Comparison of ENCODE assay signal across 19 cellular contexts in the genomic region with DNA sequence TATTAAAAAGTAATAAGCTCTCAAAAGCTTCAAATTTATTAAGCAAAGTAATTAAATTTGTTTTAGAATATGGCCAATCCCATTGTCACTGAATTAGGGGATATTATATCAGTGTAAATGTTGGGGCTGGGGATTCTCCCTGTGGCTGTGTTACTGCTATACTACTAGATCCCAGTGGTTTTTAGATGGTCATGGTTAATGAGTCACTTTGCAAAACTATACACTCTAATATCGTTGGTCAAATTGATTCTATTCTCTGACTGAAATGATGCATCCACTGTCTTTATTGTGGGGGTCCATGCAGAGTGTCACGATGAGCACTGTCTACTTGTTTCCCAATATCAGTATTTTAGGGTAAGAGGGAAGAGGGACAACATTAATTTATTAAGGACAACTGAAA.
DNase-seq lines count a peak whose midpoint lies in the region; ATAC-seq and TF ChIP-seq lines count a peak whose summit lies in the region.
"Had no signal": no experiment of that assay in that cellular context is flagged by ENCODE, and none has a peak within 500 bp of the region (broad histone marks: within the 10 kb centered on the region; RNA-seq: fewer than 3 reads in every experiment).

No MANE protein-coding gene starts in this region.

- peaks cover 33% of the 10 kb centered on the region for H3K4me1 Mint-ChIP-seq in activated CD4-positive, alpha-beta T cell treated with anti-CD3 and anti-CD28 coated beads, Interleukin-2, amount 10 ng/mL, durations not matched to agents 24 days and 14 days
- H3K4me1 Mint-ChIP-seq in GM23338: peaks cover 14% of the 10 kb centered on the region
- peaks cover 3% of the 10 kb centered on the region for H3K4me1 Mint-ChIP-seq in activated T-helper 17 cell treated with anti-CD3 and anti-CD28 coated beads, Interleukin-2, amount 50 U/mL, for 72 hours
- H3K4me1 Mint-ChIP-seq: CD14-positive monocyte had no signal

- H3K9me2 ChIP-seq in GM23338 (ENCODE audit: insufficient read depth): peaks cover 3% of the 10 kb centered on the region; the same call in 1 of the 2 replicates

- intact Hi-C loops in activated CD4-positive, alpha-beta T cell treated with anti-CD3 and anti-CD28 coated beads, Interleukin-2, amount 10 ng/mL, durations not matched to agents 24 days and 14 days (cut with micrococcal nuclease): loop anchor here (10.0 kb wide), 1 partner anchor 555 kb away; no protein-coding TSS in a partner anchor
- intact Hi-C loops in head of caudate nucleus (cut with DNase I): no loop called here

- H3K4me2 ChIP-seq in GM23338: 0 out of 2 replicates have a peak overlapping the region, but pooled peaks have one; percentile 12

- TF ChIP-seq CTCF in GM23338 (conservative IDR thresholded peaks at IDR 0.05; ENCODE audit: low read depth in 2 of 2): no peak

- ATAC-seq in GM23338 (no peak), GM18498 (IDR thresholded peaks at IDR 0.05; ENCODE audit: unreplicated experiment) (no peak)
- ATAC-seq in activated T-helper 17 cell treated with anti-CD3 and anti-CD28 coated beads, Interleukin-2, amount 50 U/mL, for 72 hours (replicated peaks): peak; percentile 62
- ATAC-seq: CD8-positive, alpha-beta T cell had no signal

- H3K27me3 Mint-ChIP-seq in activated CD4-positive, alpha-beta T cell treated with anti-CD3 and anti-CD28 coated beads, Interleukin-2, amount 10 ng/mL, durations not matched to agents 24 days and 14 days: no peaks in the 10 kb centered on the region
- peaks cover 1% of the 10 kb centered on the region for H3K27me3 Mint-ChIP-seq in GM23338 (ENCODE audit: insufficient read depth, low read depth, poor library complexity)
- peaks cover 6% of the 10 kb centered on the region for H3K27me3 Mint-ChIP-seq in activated T-helper 17 cell treated with anti-CD3 and anti-CD28 coated beads, Interleukin-2, amount 50 U/mL, for 72 hours

- no peaks in the 10 kb centered on the region for H3K36me3 ChIP-seq in GM23338 (ENCODE audit: insufficient read depth)

- no peaks in the 10 kb centered on the region for H3F3A ChIP-seq in GM23338 (replicated peaks; ENCODE audit: low read depth)

- H3K4me3 Mint-ChIP-seq in activated CD4-positive, alpha-beta T cell treated with anti-CD3 and anti-CD28 coated beads, Interleukin-2, amount 10 ng/mL, durations not matched to agents 24 days and 14 days: no peak overlapping the region
- no peak overlapping the region for H3K4me3 Mint-ChIP-seq in GM23338
- H3K4me3 Mint-ChIP-seq in activated T-helper 17 cell treated with anti-CD3 and anti-CD28 coated beads, Interleukin-2, amount 50 U/mL, for 72 hours: no peak overlapping the region
- H3K4me3 Mint-ChIP-seq: B cell; CD14-positive monocyte; CD8-positive, alpha-beta T cell; H9 had no signal

- no peak overlapping the region for H3K27ac Mint-ChIP-seq in activated CD4-positive, alpha-beta T cell treated with anti-CD3 and anti-CD28 coated beads, Interleukin-2, amount 10 ng/mL, durations not matched to agents 24 days and 14 days
- no peak overlapping the region for H3K27ac Mint-ChIP-seq in GM23338
- H3K27ac Mint-ChIP-seq in activated T-helper 17 cell treated with anti-CD3 and anti-CD28 coated beads, Interleukin-2, amount 50 U/mL, for 72 hours: no peak overlapping the region
- H3K27ac Mint-ChIP-seq: B cell; CD14-positive monocyte; CD8-positive, alpha-beta T cell; H9 had no signal

- no peak overlapping the region for H3K4me3 ChIP-seq in GM23338

- DNase-seq in activated CD4-positive, alpha-beta T cell treated with anti-CD3 and anti-CD28 coated beads, Interleukin-2, amount 10 ng/mL, durations not matched to agents 24 days and 14 days: peak; percentile 30
- DNase-seq in activated CD4-positive, alpha-beta T cell treated with anti-CD3 and anti-CD28 coated beads, Interleukin-2, amount 50 U/mL, for 48 hours: no peak
- DNase-seq in GM23338 (ENCODE audit: low spot score): no peak
- DNase-seq in putamen (ENCODE audit: low spot score): no peak
- DNase-seq in head of caudate nucleus: no peak
- no peak for DNase-seq in AML-193 (lab: John Stamatoyannopoulos, UW)
- DNase-seq: 8988T; CD8-positive, alpha-beta T cell; COR-L47; DMS153; DMS79 treated with DMSO at 0.1 percent for 48 hours; EL; GDM1; GOT3; H9 had no signal

- H3K4me1 ChIP-seq in GM23338 (ENCODE audit: insufficient read depth): peaks cover 27% of the 10 kb centered on the region

- H3K79me2 ChIP-seq in GM23338 (replicated peaks; ENCODE audit: insufficient read depth): no peaks in the 10 kb centered on the region

- H3K36me3 Mint-ChIP-seq in activated CD4-positive, alpha-beta T cell treated with anti-CD3 and anti-CD28 coated beads, Interleukin-2, amount 10 ng/mL, durations not matched to agents 24 days and 14 days (ENCODE audit: low read depth): peaks cover 13% of the 10 kb centered on the region
- H3K36me3 Mint-ChIP-seq in GM23338 (ENCODE audit: low read depth): no peaks in the 10 kb centered on the region
- H3K36me3 Mint-ChIP-seq in activated T-helper 17 cell treated with anti-CD3 and anti-CD28 coated beads, Interleukin-2, amount 50 U/mL, for 72 hours (ENCODE audit: low read depth): no peaks in the 10 kb centered on the region
- H3K36me3 Mint-ChIP-seq: CD14-positive monocyte; CD8-positive, alpha-beta T cell had no signal

- no peak overlapping the region for H2AFZ ChIP-seq in GM23338

- no peaks in the 10 kb centered on the region for H4K20me1 ChIP-seq in GM23338 (replicated peaks; ENCODE audit: insufficient read depth)

- no peaks in the 10 kb centered on the region for H3K27me3 ChIP-seq in GM23338 (ENCODE audit: insufficient read depth)

- no peak overlapping the region for H3K27ac ChIP-seq in GM23338 (ENCODE audit: low read depth)

- H3K9me3 Mint-ChIP-seq in activated CD4-positive, alpha-beta T cell treated with anti-CD3 and anti-CD28 coated beads, Interleukin-2, amount 10 ng/mL, durations not matched to agents 24 days and 14 days: peaks cover 22% of the 10 kb centered on the region
- H3K9me3 Mint-ChIP-seq in GM23338: peaks cover 13% of the 10 kb centered on the region; the same call in 2 of the 3 replicates
- H3K9me3 Mint-ChIP-seq in activated T-helper 17 cell treated with anti-CD3 and anti-CD28 coated beads, Interleukin-2, amount 50 U/mL, for 72 hours: no peaks in the 10 kb centered on the region
- H3K9me3 Mint-ChIP-seq: CD8-positive, alpha-beta T cell had no signal

TF ChIP-seq in GM23338, 12 proteins besides CTCF, POLR2A, EP300 and RAD21 (continues in another document):
- TF ChIP-seq POLR2AphosphoS5 (IDR thresholded peaks at IDR 0.05; ENCODE audit: low read depth) (no peak), ZNF114 (CRISPR knock-in tag; IDR thresholded peaks at IDR 0.05) (no peak), EZH2 (IDR thresholded peaks at IDR 0.05; ENCODE audit: low read depth, unreplicated experiment) (no peak), REST (IDR thresholded peaks at IDR 0.05; ENCODE audit: unreplicated experiment) (no peak), ETS1 (IDR thresholded peaks at IDR 0.05) (no peak)
